ENCODE assay signal across 27 cellular contexts in genomic region chr10:133141144-133141962, GRCh38. TPM values are rescaled to one million over a fixed set of nuclear protein-coding genes. Genes with fewer than 3 reads are reported as not detected.
DNase-seq lines count a peak whose midpoint lies in the region; ATAC-seq lines count a peak whose summit lies in the region.
"Had no signal": no experiment of that assay in that cellular context is flagged by ENCODE, and none has a peak within 500 bp of the region (broad histone marks: within the 10 kb centered on the region; RNA-seq: fewer than 3 reads in every experiment).

No MANE protein-coding gene starts in this region.

- no peaks in the 10 kb centered on the region for H3K36me3 ChIP-seq in NT2/D1 (ENCODE audit: insufficient read depth, insufficient read length, low read length)
- H3K36me3 ChIP-seq: BE2C, breast epithelium, prostate gland had no signal

- DNase-seq in activated effector memory CD4-positive, alpha-beta T cell treated with anti-CD3 and anti-CD28 coated beads, Interleukin-2, amount 50 U/mL, for 16 hours, result peak; percentile 62
- DNase-seq in activated effector memory CD4-positive, alpha-beta T cell treated with Interleukin-2 at 50 U/mL for 16 hours, result no peak
- DNase-seq in NT2/D1 (ENCODE audit: low read depth, low spot score) (no peak), right cardiac atrium (peak; percentile 8 to 57 (median 47)), HK-2 (ENCODE audit: unreplicated experiment) (no peak), NCI-H748 treated with DMSO at 0.1 percent for 48 hours (lab: John Stamatoyannopoulos, UW) (no peak)
- DNase-seq: BE2C; Calu3; NCI-H1105; NCI-H2029; NCI-H2227 treated with DMSO at 0.1 percent for 48 hours; SIG-M5; stimulated activated CD4-positive, alpha-beta T cell treated with anti-CD3 and anti-CD28 coated beads, Interleukin-2, amount 100 ng/mL, for 48 hours; stimulated activated naive CD4-positive, alpha-beta T cell had no signal

- H3K9ac ChIP-seq in NT2/D1 (ENCODE audit: insufficient read length, low read depth), result peak overlapping the region; percentile 10

- no peaks in the 10 kb centered on the region for H3K9me3 ChIP-seq in NT2/D1 (ENCODE audit: insufficient read depth, low read length)
- no peaks in the 10 kb centered on the region for H3K9me3 ChIP-seq in right cardiac atrium (ENCODE audit: control insufficient read depth, low read length)
- H3K9me3 ChIP-seq: A549, BE2C, breast epithelium, prostate gland had no signal

- no peak overlapping the region for H3K27ac Mint-ChIP-seq in stimulated activated memory B cell treated with anti-CD40 and anti-IgM and Interleukin-4, amounts not matched to agents 10 μg/mL and 1 μg/mL and 100 μg/mL, for 72 hours
- H3K27ac Mint-ChIP-seq: activated T-helper 2 cell treated with anti-CD3 and anti-CD28 coated beads, Interferon-gamma antibody, Interleukin-2, Interleukin-4, amounts not matched to agents 10 μg/mL and 5 μg/mL and 100 μg/mL, durations not matched to agents 14 hours and 24 hours and 36 hours had no signal

- peaks cover 51% of the 10 kb centered on the region for H3K27me3 Mint-ChIP-seq in stimulated activated memory B cell treated with anti-CD40 and anti-IgM and Interleukin-4, amounts not matched to agents 10 μg/mL and 1 μg/mL and 100 μg/mL, for 72 hours

- intact Hi-C loops in right cardiac atrium (cut with DNase I), result no loop called here

- ATAC-seq in right cardiac atrium (peak in 1 of 2 donors; percentile 28), GM18519 (IDR thresholded peaks at IDR 0.05; ENCODE audit: low FRiP score, unreplicated experiment) (no peak)
- ATAC-seq in stimulated activated memory B cell treated with anti-CD40 and anti-IgM and Interleukin-4, amounts not matched to agents 10 μg/mL and 1 μg/mL and 100 μg/mL, for 72 hours, result peak; percentile 34
- ATAC-seq: A549 had no signal

- H3K27me3 ChIP-seq in NT2/D1 (ENCODE audit: insufficient read depth, insufficient read length), result no peaks in the 10 kb centered on the region
- H3K27me3 ChIP-seq in right cardiac atrium (ENCODE audit: control insufficient read depth, insufficient read depth), result no peaks in the 10 kb centered on the region
- H3K27me3 ChIP-seq: BE2C had no signal

- no peak overlapping the region for H3K4me3 ChIP-seq in NT2/D1 (ENCODE audit: insufficient read length, low read depth)
- H3K4me3 ChIP-seq in right cardiac atrium (ENCODE audit: low read length), result no peak overlapping the region
- H3K4me3 ChIP-seq: A549, breast epithelium, coronary artery, prostate gland, smooth muscle cell had no signal

- H3K4me1 Mint-ChIP-seq in stimulated activated memory B cell treated with anti-CD40 and anti-IgM and Interleukin-4, amounts not matched to agents 10 μg/mL and 1 μg/mL and 100 μg/mL, for 72 hours, result peaks cover 12% of the 10 kb centered on the region

- 75% methylated on average over 28 of the region's 28 CpGs for WGBS in right cardiac atrium

- H3K27ac ChIP-seq in right cardiac atrium (ENCODE audit: low read length), result no peak overlapping the region
- H3K27ac ChIP-seq: A549, breast epithelium, coronary artery, prostate gland had no signal

- H3K4me1 ChIP-seq in NT2/D1 (ENCODE audit: insufficient read depth, insufficient read length), result peaks cover 5% of the 10 kb centered on the region
- no peaks in the 10 kb centered on the region for H3K4me1 ChIP-seq in right cardiac atrium (ENCODE audit: control insufficient read depth, insufficient read depth, low read length)
- H3K4me1 ChIP-seq: BE2C, breast epithelium, prostate gland had no signal

- H3K9me3 Mint-ChIP-seq in stimulated activated memory B cell treated with anti-CD40 and anti-IgM and Interleukin-4, amounts not matched to agents 10 μg/mL and 1 μg/mL and 100 μg/mL, for 72 hours, result no peaks in the 10 kb centered on the region
- H3K9me3 Mint-ChIP-seq: activated T-helper 2 cell treated with anti-CD3 and anti-CD28 coated beads, Interferon-gamma antibody, Interleukin-2, Interleukin-4, amounts not matched to agents 10 μg/mL and 5 μg/mL and 100 μg/mL, durations not matched to agents 14 hours and 24 hours and 36 hours; neural crest cell had no signal

- H3K36me3 Mint-ChIP-seq in stimulated activated memory B cell treated with anti-CD40 and anti-IgM and Interleukin-4, amounts not matched to agents 10 μg/mL and 1 μg/mL and 100 μg/mL, for 72 hours, result no peaks in the 10 kb centered on the region

- no peak overlapping the region for H3K4me3 Mint-ChIP-seq in stimulated activated memory B cell treated with anti-CD40 and anti-IgM and Interleukin-4, amounts not matched to agents 10 μg/mL and 1 μg/mL and 100 μg/mL, for 72 hours
- H3K4me3 Mint-ChIP-seq: neural crest cell had no signal

RNA-seq across cellular contexts. Expression of gene KNDC1, which starts 18.7 kb away (rescaled TPM):
- total RNA-seq in right cardiac atrium, result 1 to 10 TPM in 2 of 4 donors, under 1 TPM in 2; 0.41 to 1.4 (median 0.91) TPM
- polyA plus RNA-seq in right cardiac atrium, result 0.23 TPM
- total RNA-seq: Daoy, glomerular endothelial cell, OCI-LY7 had no signal

RNA-seq across cellular contexts. Expression of gene ADGRA1, which starts 53.6 kb away (rescaled TPM):
- total RNA-seq in right cardiac atrium, result under 1 TPM in 1 of 4 donors, not detected in 3; 0.14 TPM
- polyA plus RNA-seq in right cardiac atrium, result 0.02 TPM
- total RNA-seq: activated T-helper 2 cell treated with anti-CD3 and anti-CD28 coated beads, Interferon-gamma antibody, Interleukin-2, Interleukin-4, amounts not matched to agents 10 μg/mL and 5 μg/mL and 100 μg/mL, durations not matched to agents 14 hours and 24 hours and 36 hours; Calu3; Daoy; glomerular endothelial cell; mononuclear cell; OCI-LY7; smooth muscle cell had no signal
- polyA plus RNA-seq: A549, smooth muscle cell had no signal

Comparison
In these comparisons a context has a peak if more than half of its experiments do, and no peak if none do; other contexts are left out.
1. DNase-seq: peak in activated effector memory CD4-positive, alpha-beta T cell treated with anti-CD3 and anti-CD28 coated beads, Interleukin-2, amount 50 U/mL, for 16 hours (single experiment) and right cardiac atrium (3 of 3); none in activated effector memory CD4-positive, alpha-beta T cell treated with Interleukin-2 at 50 U/mL for 16 hours (single experiment), NT2/D1 (single experiment), HK-2 (single experiment) and NCI-H748 treated with DMSO at 0.1 percent for 48 hours (single experiment).